Comparison of ENCODE assay signal across 13 cellular contexts in the genomic region with DNA sequence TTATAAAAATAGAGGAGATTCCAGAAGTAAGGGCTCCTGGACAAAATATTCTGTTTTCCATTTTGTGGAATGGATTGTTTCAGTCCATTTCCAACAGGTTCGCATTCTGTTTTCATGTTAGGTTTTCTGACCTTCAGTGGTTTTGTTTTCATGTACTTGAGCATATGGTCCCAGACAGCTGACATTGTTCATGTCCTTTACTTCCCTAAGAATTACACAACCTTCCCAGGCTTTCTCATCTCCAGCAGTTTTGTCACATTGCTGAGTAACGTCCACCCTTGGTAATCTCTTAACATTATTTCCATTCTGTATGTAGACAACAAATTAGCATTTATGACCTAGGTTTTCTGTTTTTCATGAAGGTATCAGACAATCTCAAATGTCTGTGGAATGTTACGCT. TPM values are rescaled to one million over a fixed set of nuclear protein-coding genes. Genes with fewer than 3 reads are reported as not detected.
DNase-seq lines count a peak whose midpoint lies in the region; ATAC-seq and TF ChIP-seq lines count a peak whose summit lies in the region.
"Had no signal": no experiment of that assay in that cellular context is flagged by ENCODE, and none has a peak within 500 bp of the region (broad histone marks: within the 10 kb centered on the region; RNA-seq: fewer than 3 reads in every experiment).

No MANE protein-coding gene starts in this region.

- in situ Hi-C loops in Panc1 (cut with HindIII; ENCODE audit: low pct_unique_long_range_greater_than_20kb, low sequenced_read_pairs), result no loop called here

- peaks cover 3% of the 10 kb centered on the region for H3K79me1 ChIP-seq in trophoblast cell (ENCODE audit: low read length)

- no peak overlapping the region for H4K8ac ChIP-seq in trophoblast cell (ENCODE audit: low read depth, low read length)

- peaks cover 0 to 3% of the 10 kb centered on the region in 2 donors for H3K9me3 Mint-ChIP-seq in activated naive CD4-positive, alpha-beta T cell treated with anti-CD3 and anti-CD28 coated beads, Interleukin-2, amount 50 U/mL, for 72 hours
- H3K9me3 Mint-ChIP-seq: activated naive CD4-positive, alpha-beta T cell treated with anti-CD3 and anti-CD28 coated beads, Interleukin-2, amount 50 U/mL, for 24 hours had no signal

- peak overlapping the region; percentile 99 for H3K27ac ChIP-seq in Panc1 (ENCODE audit: low read length)
- peak overlapping the region; percentile 46 for H3K27ac ChIP-seq in trophoblast cell (ENCODE audit: low read depth, low read length)

- no TSS peak for BruUV-seq in Panc1 (replicated peaks; lab: Mats Ljungman, UMichigan)

- peaks cover 2% of the 10 kb centered on the region for H3K79me2 ChIP-seq in trophoblast cell (ENCODE audit: control insufficient read depth, insufficient read depth, low read length, poor library complexity)

- ATAC-seq in Panc1 (peak; percentile 23; the same call in 1 of the 2 replicates), HG02763 (IDR thresholded peaks at IDR 0.05; ENCODE audit: unreplicated experiment) (no peak)
- ATAC-seq in activated naive CD4-positive, alpha-beta T cell treated with anti-CD3 and anti-CD28 coated beads, Interleukin-2, amount 50 U/mL, for 72 hours, result no peak

- no peak overlapping the region for H3K14ac ChIP-seq in trophoblast cell (ENCODE audit: low read length)

- peaks cover 0 to 3% of the 10 kb centered on the region in 2 donors for H3K36me3 Mint-ChIP-seq in activated naive CD4-positive, alpha-beta T cell treated with anti-CD3 and anti-CD28 coated beads, Interleukin-2, amount 50 U/mL, for 72 hours

- peaks cover 25% of the 10 kb centered on the region for H3K4me1 ChIP-seq in Panc1 (ENCODE audit: control insufficient read depth, insufficient read depth, low read length)
- H3K4me1 ChIP-seq in trophoblast cell (ENCODE audit: control insufficient read depth in 1 of 2, insufficient read depth in 2 of 2, low read length in 2 of 2), result peaks cover 5 to 6% of the 10 kb centered on the region in 2 experiments

- no peak overlapping the region for H3K27ac Mint-ChIP-seq in activated naive CD4-positive, alpha-beta T cell treated with anti-CD3 and anti-CD28 coated beads, Interleukin-2, amount 50 U/mL, for 72 hours
- H3K27ac Mint-ChIP-seq: activated naive CD4-positive, alpha-beta T cell treated with anti-CD3 and anti-CD28 coated beads, Interleukin-2, amount 50 U/mL, for 24 hours; B cell; endodermal cell had no signal

- intact Hi-C loops in Panc1 (cut with micrococcal nuclease; ENCODE audit: unreplicated experiment), result no loop called here

- POLR2A ChIA-PET in Panc1 (lab: Charles Lee), result no interaction called here

- H3K18ac ChIP-seq in trophoblast cell (ENCODE audit: low read length), result no peak overlapping the region

- no peak overlapping the region for H4K12ac ChIP-seq in trophoblast cell (ENCODE audit: low read depth, low read length)

- H2BK12ac ChIP-seq in trophoblast cell (ENCODE audit: low read length), result no peak overlapping the region

- no peak overlapping the region for H2BK120ac ChIP-seq in trophoblast cell (ENCODE audit: insufficient read depth, low read length, poor library complexity)

- no peaks in the 10 kb centered on the region for H3K36me3 ChIP-seq in Panc1 (ENCODE audit: control insufficient read depth, insufficient read depth, low read length)
- no peaks in the 10 kb centered on the region for H3K36me3 ChIP-seq in trophoblast cell (ENCODE audit: control insufficient read depth in 1 of 2, insufficient read depth in 2 of 2, low read length in 2 of 2)

- no peak overlapping the region for H2AK5ac ChIP-seq in trophoblast cell (ENCODE audit: low read length)

- TF ChIP-seq CTCF in Panc1 (IDR thresholded peaks at IDR 0.05), result no peak
- TF ChIP-seq CTCF in fibroblast of mammary gland (conservative IDR thresholded peaks at IDR 0.05; ENCODE audit: control insufficient read depth, insufficient read depth, low read depth, low read length), result no peak

- H3K4me3 ChIP-seq in Panc1 (ENCODE audit: low read depth in 2 of 2, low read length in 2 of 2) (no peak overlapping the region), fibroblast of mammary gland (ENCODE audit: control insufficient read depth, low read depth, low read length) (no peak overlapping the region), trophoblast cell (ENCODE audit: low read depth, low read length) (no peak overlapping the region)

- DNase-seq in CD1c-positive myeloid dendritic cell (ENCODE audit: extremely low spot score), result peak; percentile 68
- DNase-seq in Panc1 (ENCODE audit: low read depth, low spot score), result no peak
- peak; percentile 88 for DNase-seq in fibroblast of mammary gland (ENCODE audit: low read depth)
- DNase-seq in trophoblast cell, result peak; percentile 62 to 84
- DNase-seq in T-helper 2 cell, result no peak
- DNase-seq in activated naive CD4-positive, alpha-beta T cell treated with anti-CD3 and anti-CD28 coated beads, Interleukin-2, amount 50 U/mL, for 72 hours (ENCODE audit: low spot score in 2 of 2), result no peak
- no peak for DNase-seq in NCI-H526 treated with DMSO at 0.1 percent for 48 hours (lab: John Stamatoyannopoulos, UW)
- DNase-seq: endodermal cell, left cardiac atrium, NCI-H2029 treated with DMSO at 0.1 percent for 48 hours had no signal

- no peaks in the 10 kb centered on the region for H3K27me3 ChIP-seq in Panc1 (ENCODE audit: control insufficient read depth, insufficient read depth, low read length)
- H3K27me3 ChIP-seq in trophoblast cell (ENCODE audit: insufficient read depth, low read length), result no peaks in the 10 kb centered on the region

- H2BK5ac ChIP-seq in trophoblast cell (ENCODE audit: low read depth, low read length, poor library complexity), result no peak overlapping the region

- no peak overlapping the region for H3K23ac ChIP-seq in trophoblast cell (ENCODE audit: low read length)

- H3K9me3 ChIP-seq in Panc1 (ENCODE audit: control insufficient read depth, insufficient read depth, low read depth, low read length) (peaks cover 9% of the 10 kb centered on the region; the same call in 1 of the 2 replicates), trophoblast cell (ENCODE audit: insufficient read depth, low read depth, low read length) (no peaks in the 10 kb centered on the region)

- no peak overlapping the region for H3K4ac ChIP-seq in trophoblast cell (ENCODE audit: low read depth, low read length)

- CTCF ChIA-PET in Panc1 (lab: Charles Lee), result no interaction called here

- H4K91ac ChIP-seq in trophoblast cell (ENCODE audit: low read depth, low read length), result no peak overlapping the region

- no CpG with 5 or more reads among the region's 3 CpGs for WGBS in trophoblast cell (ENCODE audit: extremely low coverage, insufficient coverage, insufficient read length)

- H2AFZ ChIP-seq in trophoblast cell (ENCODE audit: insufficient read depth, low read length, poor library complexity), result no peak overlapping the region

- H3K4me2 ChIP-seq in trophoblast cell (ENCODE audit: low read length), result no peak overlapping the region

- no peak overlapping the region for H3K9ac ChIP-seq in trophoblast cell (ENCODE audit: low read length)

RNA-seq across cellular contexts. Expression of a gene that starts 21.0 kb away (rescaled TPM):
- 299 TPM for total RNA-seq in Panc1 (2021; ENCODE audit: unreplicated experiment)
- polyA plus RNA-seq in Panc1 (2012; ENCODE audit: insufficient read length), result 276 TPM
- 267 and 277 TPM in 2 replicates for polyA plus RNA-seq in trophoblast cell (2013)
- 1 to 10 TPM; 1.9 to 2.3 TPM for total RNA-seq in activated naive CD4-positive, alpha-beta T cell treated with anti-CD3 and anti-CD28 coated beads, Interleukin-2, amount 50 U/mL, for 72 hours

Comparison
In these comparisons a context has a peak if more than half of its experiments do, and no peak if none do; other contexts are left out.
1. DNase-seq: peak in CD1c-positive myeloid dendritic cell (single experiment), fibroblast of mammary gland (single experiment) and trophoblast cell (2 of 2); none in Panc1 (single experiment), T-helper 2 cell (0 of 5), activated naive CD4-positive, alpha-beta T cell treated with anti-CD3 and anti-CD28 coated beads, Interleukin-2, amount 50 U/mL, for 72 hours (0 of 2) and NCI-H526 treated with DMSO at 0.1 percent for 48 hours (single experiment).
2. RNA of a gene that starts 21.0 kb away (total RNA-seq): 299 TPM in Panc1 (single experiment); 1.9 to 2.3 TPM in activated naive CD4-positive, alpha-beta T cell treated with anti-CD3 and anti-CD28 coated beads, Interleukin-2, amount 50 U/mL, for 72 hours; every median in the first group is over 10 times any median in the second.